ENCODE assay signal across 30 cellular contexts in genomic region chr10:12675171-12675570, GRCh38.
"Had no signal": no experiment of that assay in that cellular context is flagged by ENCODE, and none has a peak within 500 bp of the region (broad histone marks: within the 10 kb centered on the region; RNA-seq: fewer than 3 reads in every experiment).

No MANE protein-coding gene starts in this region.

- H3K4me3 Mint-ChIP-seq: naive thymus-derived CD8-positive, alpha-beta T cell; natural killer cell treated with Interleukin-12 subunit alpha and Interleukin-12 subunit beta and Interleukin-15 and Interleukin-18, amount 100 ng/mL, for 72 hours; nephron progenitor cell; neural crest cell; stimulated activated effector memory CD8-positive, alpha-beta T cell treated with anti-CD3 and anti-CD28 coated beads, Interleukin-12 subunit alpha, Interleukin-12 subunit beta, amount 100 ng/mL, for 72 hours; stimulated activated naive CD8-positive, alpha-beta T cell treated with anti-CD3 and anti-CD28 coated beads, Interleukin-15, amount 100 ng/mL, for 72 hours; type B pancreatic cell had no signal

- H3K27me3 Mint-ChIP-seq: naive thymus-derived CD8-positive, alpha-beta T cell; natural killer cell treated with Interleukin-12 subunit alpha and Interleukin-12 subunit beta and Interleukin-15 and Interleukin-18, amount 100 ng/mL, for 72 hours; progenitor cell of endocrine pancreas; stimulated activated naive CD8-positive, alpha-beta T cell treated with anti-CD3 and anti-CD28 coated beads, Interleukin-15, amount 100 ng/mL, for 72 hours; type B pancreatic cell had no signal

- H3K36me3 Mint-ChIP-seq: natural killer cell treated with Interleukin-12 subunit alpha and Interleukin-12 subunit beta and Interleukin-15 and Interleukin-18, amount 100 ng/mL, for 72 hours had no signal

- H3K4me3 ChIP-seq: pancreas, psoas muscle, right lobe of liver, sigmoid colon, suprapubic skin, testis, tibial artery, transverse colon, upper lobe of right lung, uterus had no signal

- H3K27ac Mint-ChIP-seq: natural killer cell treated with Interleukin-12 subunit alpha and Interleukin-12 subunit beta and Interleukin-15 and Interleukin-18, amount 100 ng/mL, for 72 hours; nephron progenitor cell; progenitor cell of endocrine pancreas; stimulated activated effector memory CD8-positive, alpha-beta T cell treated with anti-CD3 and anti-CD28 coated beads, Interleukin-12 subunit alpha, Interleukin-12 subunit beta, amount 100 ng/mL, for 72 hours; type B pancreatic cell had no signal

- H3K27me3 ChIP-seq: neutrophil, pancreas, right lobe of liver, sigmoid colon, suprapubic skin, testis, tibial artery, transverse colon, upper lobe of right lung, uterus had no signal

- H3K27ac ChIP-seq: neutrophil, pancreas, psoas muscle, right lobe of liver, sigmoid colon, suprapubic skin, testis, tibial artery, transverse colon, upper lobe of right lung, uterus had no signal

- H3K9me3 Mint-ChIP-seq: stimulated activated naive CD8-positive, alpha-beta T cell treated with anti-CD3 and anti-CD28 coated beads, Interleukin-15, amount 100 ng/mL, for 72 hours had no signal

- H3K4me1 ChIP-seq: pancreas, psoas muscle, right lobe of liver, sigmoid colon, suprapubic skin, testis, tibial artery, transverse colon, upper lobe of right lung, uterus had no signal

- DNase-seq: naive thymus-derived CD8-positive, alpha-beta T cell; nephron progenitor cell; nucleus accumbens; pancreas; posterior cingulate gyrus; psoas muscle; right cardiac atrium; right lobe of liver; sigmoid colon; small intestine; stimulated activated CD4-positive, alpha-beta T cell treated with anti-CD3 and anti-CD28 coated beads, Interleukin-15, amount 100 ng/mL, for 24 hours; stimulated activated CD4-positive, alpha-beta T cell treated with anti-CD3 and anti-CD28 coated beads, Interleukin-2, amount 100 ng/mL, for 24 hours; stimulated activated CD4-positive, alpha-beta T cell treated with anti-CD3 and anti-CD28 coated beads, Interleukin-2, amount 100 ng/mL, for 48 hours; stimulated activated CD4-positive, alpha-beta T cell treated with anti-CD3 and anti-CD28 coated beads, Interleukin-4, amount 100 ng/mL, for 24 hours; stimulated activated naive CD4-positive, alpha-beta T cell; stimulated activated naive CD8-positive, alpha-beta T cell treated with anti-CD3 and anti-CD28 coated beads, Interleukin-15, amount 100 ng/mL, for 72 hours; stimulated activated naive CD8-positive, alpha-beta T cell treated with anti-CD3 and anti-CD28 coated beads, Interleukin-15, Interleukin-2, amounts not matched to agents 100 U/mL and 50 U/mL, for 24 hours; substantia nigra; testis; tibial artery; transverse colon; upper lobe of right lung; uterus had no signal

- H3K36me3 ChIP-seq: neutrophil, pancreas, right lobe of liver, sigmoid colon, suprapubic skin, tibial artery, transverse colon, upper lobe of right lung, uterus had no signal

- ATAC-seq: naive thymus-derived CD8-positive, alpha-beta T cell; natural killer cell treated with Interleukin-12 subunit alpha and Interleukin-12 subunit beta and Interleukin-15 and Interleukin-18, amount 100 ng/mL, for 72 hours; pancreas; psoas muscle; right cardiac atrium; right lobe of liver; stimulated activated effector memory CD8-positive, alpha-beta T cell treated with anti-CD3 and anti-CD28 coated beads, Interleukin-12 subunit alpha, Interleukin-12 subunit beta, amount 100 ng/mL, for 72 hours; stimulated activated naive CD8-positive, alpha-beta T cell treated with anti-CD3 and anti-CD28 coated beads, Interleukin-15, amount 100 ng/mL, for 72 hours; stimulated activated naive CD8-positive, alpha-beta T cell treated with anti-CD3 and anti-CD28 coated beads, Interleukin-15, Interleukin-2, amounts not matched to agents 100 U/mL and 50 U/mL, for 24 hours; upper lobe of right lung had no signal

- H3K9me3 ChIP-seq: neutrophil, pancreas, right lobe of liver, sigmoid colon, suprapubic skin, testis, tibial artery, transverse colon, upper lobe of right lung, uterus had no signal
